In the genomic region with DNA sequence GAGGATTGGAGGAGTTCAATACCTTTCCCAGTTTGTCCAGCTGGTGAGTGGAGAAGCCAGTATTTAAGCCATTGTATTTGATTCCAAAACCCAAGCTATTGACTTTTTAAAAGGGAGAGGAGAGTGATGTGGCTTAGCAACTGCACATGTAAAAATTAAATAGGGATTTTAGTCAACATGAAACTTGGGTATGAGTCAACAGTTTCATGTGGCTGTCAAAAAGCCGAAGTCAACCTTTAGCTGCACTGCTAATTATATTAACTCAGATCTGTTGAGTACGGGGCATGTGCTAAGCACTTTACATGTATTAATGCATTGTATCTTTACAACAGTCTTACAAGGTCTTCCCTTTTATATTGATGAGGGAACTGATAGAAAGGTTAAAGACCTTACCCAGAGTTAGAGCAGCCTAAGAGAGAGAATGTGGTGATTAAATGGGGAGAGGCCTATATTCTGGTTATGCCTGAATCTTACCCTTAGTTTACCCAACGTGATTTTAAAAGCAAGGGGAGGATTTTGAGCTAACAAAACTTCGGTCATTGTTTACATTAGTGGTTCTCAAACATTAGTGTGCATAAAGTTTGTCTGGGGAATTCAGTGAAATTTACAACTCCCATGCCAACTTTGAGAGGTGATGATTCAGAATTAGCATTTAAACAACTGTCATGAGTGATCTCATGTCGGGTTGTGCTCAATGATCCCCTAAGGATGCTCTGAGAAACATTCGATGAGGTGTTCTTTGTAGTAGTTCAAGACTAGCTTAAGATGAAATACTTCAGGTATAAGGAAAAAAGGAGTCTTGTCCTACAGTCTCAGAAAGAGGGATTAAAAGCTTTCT, we compare ENCODE assay signal across 11 cellular contexts. TPM values are rescaled to one million over a fixed set of nuclear protein-coding genes. Genes with fewer than 3 reads are reported as not detected.
DNase-seq lines count a peak whose midpoint lies in the region; ATAC-seq, FAIRE-seq and TF ChIP-seq lines count a peak whose summit lies in the region.
"Had no signal": no experiment of that assay in that cellular context is flagged by ENCODE, and none has a peak within 500 bp of the region (broad histone marks: within the 10 kb centered on the region; RNA-seq: fewer than 3 reads in every experiment).

No MANE protein-coding gene starts in this region.

- no peak overlapping the region for H3K27ac ChIP-seq in vagina
- H3K27ac ChIP-seq in left ventricle myocardium inferior (replicated peaks) = no peak overlapping the region
- no peak overlapping the region for H3K27ac ChIP-seq in esophagus muscularis mucosa (replicated peaks in 1 of 4)

- intact Hi-C loops in vagina (cut with DNase I) (no loop called here), left ventricle myocardium inferior (cut with micrococcal nuclease) (no loop called here), esophagus muscularis mucosa (cut with DNase I) (no loop called here)

- peak; percentile 96 for ATAC-seq in GM19468 (IDR thresholded peaks at IDR 0.05; ENCODE audit: extremely low read depth, unreplicated experiment)
- peak; percentile 99 for ATAC-seq in HG02981 (IDR thresholded peaks at IDR 0.05; ENCODE audit: unreplicated experiment)

- no peaks in the 10 kb centered on the region for H3K27me3 ChIP-seq in vagina
- H3K27me3 ChIP-seq in left ventricle myocardium inferior (ENCODE audit: low read depth) = peaks cover 35% of the 10 kb centered on the region
- no peaks in the 10 kb centered on the region for H3K27me3 ChIP-seq in esophagus muscularis mucosa

- peak; percentile 83 for FAIRE-seq in GM18507 (lab: Jason Lieb, UNC)
- FAIRE-seq: colon had no signal

- DNase-seq in GM18507 (ENCODE audit: extremely low spot score, insufficient read length, low read depth) = peak; percentile 25
- peak; percentile 10 for DNase-seq in NCI-H1417 treated with DMSO at 0.1 percent for 48 hours (lab: John Stamatoyannopoulos, UW)
- no peak for DNase-seq in vagina (ENCODE audit: extremely low spot score in 2 of 2)
- no peak for DNase-seq in left ventricle myocardium inferior
- DNase-seq in esophagus muscularis mucosa (ENCODE audit: extremely low spot score) = no peak
- no peak for DNase-seq in NCI-H526 (lab: John Stamatoyannopoulos, UW)
- DNase-seq: activated T-cell treated with anti-CD3 and anti-CD28 coated beads, Interleukin-2, amount 50 U/mL, for 48 hours had no signal

- no peak overlapping the region for H3K4me3 ChIP-seq in vagina
- H3K4me3 ChIP-seq in left ventricle myocardium inferior = no peak overlapping the region
- no peak overlapping the region for H3K4me3 ChIP-seq in esophagus muscularis mucosa

- no peak for TF ChIP-seq CTCF in vagina (IDR thresholded peaks at IDR 0.05)
- TF ChIP-seq CTCF in left ventricle myocardium inferior (IDR thresholded peaks at IDR 0.05; ENCODE audit: borderline replicate concordance) = no peak
- no peak for TF ChIP-seq CTCF in esophagus muscularis mucosa (IDR thresholded peaks at IDR 0.05)

- TF ChIP-seq EP300 in esophagus muscularis mucosa (IDR thresholded peaks at IDR 0.05) = no peak

- no peaks in the 10 kb centered on the region for H3K4me1 ChIP-seq in vagina
- H3K4me1 ChIP-seq in left ventricle myocardium inferior = no peaks in the 10 kb centered on the region
- H3K4me1 ChIP-seq in esophagus muscularis mucosa = no peaks in the 10 kb centered on the region

- H3K36me3 ChIP-seq in vagina (no peaks in the 10 kb centered on the region), left ventricle myocardium inferior (no peaks in the 10 kb centered on the region), esophagus muscularis mucosa (no peaks in the 10 kb centered on the region)

- TF ChIP-seq POLR2A in vagina (IDR thresholded peaks at IDR 0.05) (no peak), esophagus muscularis mucosa (IDR thresholded peaks at IDR 0.05; ENCODE audit: low read depth) (no peak)

- H3K9me3 ChIP-seq in vagina (no peaks in the 10 kb centered on the region), left ventricle myocardium inferior (replicated peaks) (peaks cover 26% of the 10 kb centered on the region), esophagus muscularis mucosa (peaks cover 0 to 14% (median 5%) of the 10 kb centered on the region in 4 donors)

- 72% methylated on average over 6 of the region's 6 CpGs for WGBS in esophagus muscularis mucosa

RNA-seq across cellular contexts. Expression of gene SLC35F3, which starts 6.9 kb away (rescaled TPM):
- total RNA-seq in vagina (0.49 TPM), left ventricle myocardium inferior (not detected), esophagus muscularis mucosa (under 1 TPM in 1 of 4 donors, not detected in 3; 0.34 TPM)
- total RNA-seq: glomerular endothelial cell had no signal

Comparison
In these comparisons a context has a peak if more than half of its experiments do, and no peak if none do; other contexts are left out.
1. DNase-seq: peak in GM18507 (single experiment) and NCI-H1417 treated with DMSO at 0.1 percent for 48 hours (single experiment); none in vagina (0 of 2), left ventricle myocardium inferior (single experiment), esophagus muscularis mucosa (single experiment) and NCI-H526 (0 of 2).